In genomic region chr10:97097154-97097490, GRCh38 we compare ENCODE assay signal across 10 cellular contexts.
"Had no signal": no experiment of that assay in that cellular context is flagged by ENCODE, and none has a peak within 500 bp of the region (broad histone marks: within the 10 kb centered on the region; RNA-seq: fewer than 3 reads in every experiment).

No MANE protein-coding gene starts in this region.

- H3K9me3 Mint-ChIP-seq: activated naive CD4-positive, alpha-beta T cell treated with anti-CD3 and anti-CD28 coated beads, Interleukin-2, amount 10 ng/mL, durations not matched to agents 7 days and 5 days; activated T-helper 2 cell treated with anti-CD3 and anti-CD28 coated beads, Interferon-gamma antibody, Interleukin-2, Interleukin-4, amounts not matched to agents 10 μg/mL and 5 μg/mL and 100 μg/mL, durations not matched to agents 14 hours and 24 hours and 36 hours had no signal

- H3K27me3 ChIP-seq: colonic mucosa had no signal

- ATAC-seq: lower lobe of right lung had no signal

- H3K36me3 Mint-ChIP-seq: activated naive CD4-positive, alpha-beta T cell treated with anti-CD3 and anti-CD28 coated beads, Interleukin-2, amount 10 ng/mL, durations not matched to agents 7 days and 5 days had no signal

- H3K36me3 ChIP-seq: colonic mucosa, lower lobe of right lung, stomach, thoracic aorta had no signal

- H3K27ac Mint-ChIP-seq: activated naive CD4-positive, alpha-beta T cell treated with anti-CD3 and anti-CD28 coated beads, Interleukin-2, amount 10 ng/mL, durations not matched to agents 7 days and 5 days; activated T-helper 2 cell treated with anti-CD3 and anti-CD28 coated beads, Interferon-gamma antibody, Interleukin-2, Interleukin-4, amounts not matched to agents 10 μg/mL and 5 μg/mL and 100 μg/mL, durations not matched to agents 14 hours and 24 hours and 36 hours had no signal

- H3K27ac ChIP-seq: colonic mucosa, lower lobe of right lung, stomach, thoracic aorta had no signal

- H3K9me3 ChIP-seq: colonic mucosa, lower lobe of right lung, thoracic aorta had no signal

- H3K4me1 ChIP-seq: colonic mucosa, lower lobe of right lung had no signal

- DNase-seq: activated naive CD4-positive, alpha-beta T cell treated with anti-CD3 and anti-CD28 coated beads, Interleukin-2, amount 10 ng/mL, durations not matched to agents 7 days and 5 days; amniotic stem cell; colonic mucosa; kidney; lower lobe of right lung; midbrain; stimulated activated CD4-positive, alpha-beta T cell treated with anti-CD3 and anti-CD28 coated beads, Interleukin-2, amount 100 ng/mL, for 48 hours; stomach had no signal

- H3K4me3 ChIP-seq: colonic mucosa, lower lobe of right lung, stomach had no signal

- H3K4me3 Mint-ChIP-seq: activated naive CD4-positive, alpha-beta T cell treated with anti-CD3 and anti-CD28 coated beads, Interleukin-2, amount 10 ng/mL, durations not matched to agents 7 days and 5 days had no signal
